Comparison of ENCODE assay signal across 26 cellular contexts in the genomic region with DNA sequence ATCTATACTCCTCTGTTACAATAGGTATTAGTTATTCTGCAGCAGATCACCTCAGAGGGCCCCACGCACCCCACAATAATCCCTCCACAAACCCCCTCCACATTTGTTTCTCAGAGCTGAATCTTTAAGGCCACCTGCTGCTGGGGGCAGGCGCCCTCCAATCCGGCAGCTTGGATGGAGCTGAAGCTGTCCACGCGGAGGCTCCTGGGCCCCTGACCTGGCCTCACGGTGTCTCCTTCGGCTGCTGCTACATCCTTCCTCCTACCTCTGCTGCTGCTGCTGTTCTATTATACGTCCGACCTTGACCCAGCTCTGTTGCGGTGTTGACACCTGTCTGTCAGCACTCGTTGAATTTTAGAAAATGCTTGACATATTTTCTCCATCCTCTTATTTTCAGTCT.
"Had no signal": no experiment of that assay in that cellular context is flagged by ENCODE, and none has a peak within 500 bp of the region (broad histone marks: within the 10 kb centered on the region; RNA-seq: fewer than 3 reads in every experiment).

No MANE protein-coding gene starts in this region.

- DNase-seq: effector CD8-positive, alpha-beta T cell; endodermal cell; foreskin keratinocyte; heart left ventricle; immature natural killer cell; islet precursor cell; kidney glomerular epithelial cell; left colon; left ventricle myocardium inferior; lower lobe of right lung; naive thymus-derived CD8-positive, alpha-beta T cell; right cardiac atrium; spleen; stimulated activated CD4-positive, alpha-beta T cell treated with anti-CD3 and anti-CD28 coated beads, Interleukin-4, amount 100 ng/mL, for 4 hours; stimulated activated naive CD8-positive, alpha-beta T cell treated with anti-CD3 and anti-CD28 coated beads, Interleukin-15, Interleukin-2, amounts not matched to agents 100 U/mL and 50 U/mL, for 24 hours; substantia nigra; testis; tibial artery had no signal

- H3K9ac ChIP-seq: parathyroid adenoma had no signal

- H3K4me2 ChIP-seq: hepatocyte had no signal

- H3K4me3 Mint-ChIP-seq: endodermal cell; immature natural killer cell; naive thymus-derived CD8-positive, alpha-beta T cell; stimulated activated memory B cell treated with anti-CD40 and anti-IgM and Interleukin-4, amounts not matched to agents 10 μg/mL and 1 μg/mL and 100 μg/mL, for 72 hours; type B pancreatic cell had no signal

- H3K9me3 ChIP-seq: esophagus muscularis mucosa, gastroesophageal sphincter, heart left ventricle, left ventricle myocardium inferior, lower lobe of right lung, prostate gland, testis, tibial artery had no signal

- H3K36me3 ChIP-seq: esophagus muscularis mucosa, gastroesophageal sphincter, heart left ventricle, left ventricle myocardium inferior, lower lobe of right lung, prostate gland, spleen, tibial artery had no signal

- H3K4me1 Mint-ChIP-seq: endodermal cell; immature natural killer cell; naive thymus-derived CD8-positive, alpha-beta T cell; stimulated activated memory B cell treated with anti-CD40 and anti-IgM and Interleukin-4, amounts not matched to agents 10 μg/mL and 1 μg/mL and 100 μg/mL, for 72 hours had no signal

- H3K36me3 Mint-ChIP-seq: immature natural killer cell; stimulated activated memory B cell treated with anti-CD40 and anti-IgM and Interleukin-4, amounts not matched to agents 10 μg/mL and 1 μg/mL and 100 μg/mL, for 72 hours; type B pancreatic cell had no signal

- H3K4me1 ChIP-seq: esophagus muscularis mucosa, foreskin keratinocyte, gastroesophageal sphincter, heart left ventricle, left ventricle myocardium inferior, lower lobe of right lung, parathyroid adenoma, prostate gland, spleen, testis, tibial artery had no signal

- H2AFZ ChIP-seq: hepatocyte, parathyroid adenoma had no signal

- H3K4me3 ChIP-seq: esophagus muscularis mucosa, gastroesophageal sphincter, heart left ventricle, hepatocyte, left ventricle myocardium inferior, lower lobe of right lung, prostate gland, skin epidermis, spleen, testis, tibial artery had no signal

- H3K27me3 Mint-ChIP-seq: naive thymus-derived CD8-positive, alpha-beta T cell; stimulated activated memory B cell treated with anti-CD40 and anti-IgM and Interleukin-4, amounts not matched to agents 10 μg/mL and 1 μg/mL and 100 μg/mL, for 72 hours; type B pancreatic cell had no signal

- H3K9me3 Mint-ChIP-seq: endodermal cell, type B pancreatic cell had no signal

- H3K27ac Mint-ChIP-seq: endodermal cell; immature natural killer cell; naive thymus-derived CD8-positive, alpha-beta T cell; stimulated activated memory B cell treated with anti-CD40 and anti-IgM and Interleukin-4, amounts not matched to agents 10 μg/mL and 1 μg/mL and 100 μg/mL, for 72 hours; type B pancreatic cell had no signal

- H3K27me3 ChIP-seq: esophagus muscularis mucosa, foreskin keratinocyte, gastroesophageal sphincter, heart left ventricle, hepatocyte, spleen, testis, tibial artery had no signal

- H3K27ac ChIP-seq: esophagus muscularis mucosa, foreskin keratinocyte, gastroesophageal sphincter, heart left ventricle, hepatocyte, left ventricle myocardium inferior, lower lobe of right lung, parathyroid adenoma, prostate gland, skin epidermis, spleen, testis, tibial artery had no signal
